16 cellular contexts compared by ENCODE assay signal in genomic region chr5:152376871-152377270, GRCh38. TPM values are rescaled to one million over a fixed set of nuclear protein-coding genes. Genes with fewer than 3 reads are reported as not detected.
DNase-seq lines count a peak whose midpoint lies in the region; ATAC-seq and TF ChIP-seq lines count a peak whose summit lies in the region.
"Had no signal": no experiment of that assay in that cellular context is flagged by ENCODE, and none has a peak within 500 bp of the region (broad histone marks: within the 10 kb centered on the region; RNA-seq: fewer than 3 reads in every experiment).

No MANE protein-coding gene starts in this region.

- no peaks in the 10 kb centered on the region for H3K36me3 ChIP-seq in gastrocnemius medialis
- H3K36me3 ChIP-seq: BLaER1 treated with 17β-estradiol and CSF1 and Interleukin-3, amounts not matched to agents 10 nM and 100 nM had no signal

- ATAC-seq in gastrocnemius medialis (no peak), foreskin keratinocyte (no peak)

- in situ Hi-C loops in gastrocnemius medialis (cut with MboI; ENCODE audit: low sequenced_read_pairs in 4 of 4): no loop called here

- no peaks in the 10 kb centered on the region for H3K9me3 ChIP-seq in gastrocnemius medialis
- H3K9me3 ChIP-seq: BLaER1 treated with 17β-estradiol and CSF1 and Interleukin-3, amounts not matched to agents 10 nM and 100 nM had no signal

- H3K27me3 ChIP-seq in gastrocnemius medialis: no peaks in the 10 kb centered on the region
- H3K27me3 ChIP-seq in foreskin keratinocyte: no peaks in the 10 kb centered on the region
- H3K27me3 ChIP-seq: BLaER1 treated with 17β-estradiol and CSF1 and Interleukin-3, amounts not matched to agents 10 nM and 100 nM had no signal

- no peak for TF ChIP-seq POLR2A in gastrocnemius medialis (IDR thresholded peaks at IDR 0.05)

- no peak overlapping the region for H3K27ac ChIP-seq in gastrocnemius medialis
- H3K27ac ChIP-seq in foreskin keratinocyte: no peak overlapping the region
- H3K27ac ChIP-seq: BLaER1 treated with 17β-estradiol and CSF1 and Interleukin-3, amounts not matched to agents 10 nM and 100 nM had no signal

- peak; percentile 34 for DNase-seq in Ammon's horn (ENCODE audit: low spot score)
- DNase-seq in cerebellar cortex (ENCODE audit: low spot score): peak; percentile 93
- peak; percentile 45 for DNase-seq in globus pallidus (ENCODE audit: low spot score)
- peak; percentile 64 for DNase-seq in pons (ENCODE audit: low spot score)
- DNase-seq in NCI-H226: no peak
- no peak for DNase-seq in NCI-H2196 treated with DMSO at 0.1 percent for 48 hours (lab: John Stamatoyannopoulos, UW; ENCODE audit: unreplicated experiment)
- no peak for DNase-seq in gastrocnemius medialis
- DNase-seq in foreskin keratinocyte: no peak
- DNase-seq: 8988T; AML-193; CD4-positive, CD25-positive, alpha-beta regulatory T cell; DMS53; HCEC 1CT; HFFc6 had no signal

- H3K4me1 ChIP-seq in gastrocnemius medialis (no peaks in the 10 kb centered on the region), foreskin keratinocyte (peaks cover 8% of the 10 kb centered on the region)

- intact Hi-C loops in gastrocnemius medialis (cut with DNase I; ENCODE audit: low total_unique reads): no loop called here

- H3K4me3 ChIP-seq in gastrocnemius medialis: no peak overlapping the region
- H3K4me3 ChIP-seq: BLaER1 treated with 17β-estradiol and CSF1 and Interleukin-3, amounts not matched to agents 10 nM and 100 nM had no signal

- TF ChIP-seq CTCF in gastrocnemius medialis (IDR thresholded peaks at IDR 0.05 in 4 of 5, conservative IDR thresholded peaks at IDR 0.05 in 1 of 5) (no peak), foreskin keratinocyte (conservative IDR thresholded peaks at IDR 0.05) (no peak)

RNA-seq across cellular contexts. Expression of gene NMUR2, which starts 28.2 kb away (rescaled TPM):
- total RNA-seq in gastrocnemius medialis (not detected), foreskin keratinocyte (not detected in 2 replicates)
- polyA plus RNA-seq in foreskin keratinocyte: not detected in 2 replicates
- total RNA-seq: CD4-positive, CD25-positive, alpha-beta regulatory T cell; H4; HFFc6 had no signal
- polyA plus RNA-seq: CD4-positive, CD25-positive, alpha-beta regulatory T cell had no signal

Comparison
In these comparisons a context has a peak if more than half of its experiments do, and no peak if none do; other contexts are left out.
1. DNase-seq: peak in Ammon's horn (single experiment), cerebellar cortex (single experiment), globus pallidus (single experiment) and pons (single experiment); none in NCI-H226 (single experiment), NCI-H2196 treated with DMSO at 0.1 percent for 48 hours (single experiment), gastrocnemius medialis (0 of 2) and foreskin keratinocyte (0 of 2).